ENCODE assay signal across 15 cellular contexts in the genomic region with DNA sequence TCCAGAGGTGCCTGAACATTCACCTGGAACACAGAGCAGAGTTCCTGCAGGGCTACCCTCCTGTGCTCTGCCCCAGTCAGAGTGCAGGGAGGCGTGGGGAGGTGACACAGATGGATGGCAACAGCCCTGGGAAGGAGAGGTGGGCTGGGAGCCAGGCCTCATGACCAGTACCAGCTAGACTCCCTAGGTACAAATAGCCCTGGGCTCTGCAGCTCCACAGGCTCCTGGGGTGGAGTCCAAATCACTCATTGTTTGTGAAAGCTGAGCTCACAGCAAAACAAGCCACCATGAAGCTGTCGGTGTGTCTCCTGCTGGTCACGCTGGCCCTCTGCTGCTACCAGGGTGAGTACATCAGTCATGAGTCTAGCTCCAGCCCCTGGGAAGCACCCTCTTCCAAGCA. TPM values are rescaled to one million over a fixed set of nuclear protein-coding genes. Genes with fewer than 3 reads are reported as not detected.
DNase-seq lines count a peak whose midpoint lies in the region; ATAC-seq and TF ChIP-seq lines count a peak whose summit lies in the region.
"Had no signal": no experiment of that assay in that cellular context is flagged by ENCODE, and none has a peak within 500 bp of the region (broad histone marks: within the 10 kb centered on the region; RNA-seq: fewer than 3 reads in every experiment).

A gene with protein sequence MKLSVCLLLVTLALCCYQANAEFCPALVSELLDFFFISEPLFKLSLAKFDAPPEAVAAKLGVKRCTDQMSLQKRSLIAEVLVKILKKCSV (plus strand): TSS at position 219 of the 400 bp plus-strand sequence. CDS start 69 bp downstream, at position 288.

- no peaks in the 10 kb centered on the region for H3K36me3 ChIP-seq in NT2/D1 (ENCODE audit: insufficient read depth, insufficient read length, low read length)
- no peaks in the 10 kb centered on the region for H3K36me3 ChIP-seq in heart left ventricle

- no peak within 1 kb of the TSS for H3K27ac Mint-ChIP-seq in CD14-positive monocyte
- H3K27ac Mint-ChIP-seq: brain, mesothelial cell of epicardium had no signal

- H3K9me3 ChIP-seq in NT2/D1 (ENCODE audit: insufficient read depth, low read length): no peaks in the 10 kb centered on the region
- H3K9me3 ChIP-seq in heart left ventricle: no peaks in the 10 kb centered on the region

- ATAC-seq in Right ventricle myocardium inferior (peak; percentile 97), heart left ventricle (peak; percentile 91 to 97 (median 95)), GM21390 (IDR thresholded peaks at IDR 0.05; ENCODE audit: unreplicated experiment) (no peak)

- H3K27me3 ChIP-seq in NT2/D1 (ENCODE audit: insufficient read depth, insufficient read length) (no peaks in the 10 kb centered on the region), heart left ventricle (peaks cover 0 to 16% (median 0%) of the 10 kb centered on the region in 9 donors)

- WGBS in heart left ventricle, 4 donors: 9 to 17% (median 15%) methylated on average over 1 to 3 of the region's 3 CpGs

- H3K9me3 Mint-ChIP-seq in CD14-positive monocyte: peaks cover 0 to 2% (median 0%) of the 10 kb centered on the region in 7 donors
- H3K9me3 Mint-ChIP-seq: mesothelial cell of epicardium had no signal

- no peak within 1 kb of the TSS for H3K9ac ChIP-seq in NT2/D1 (ENCODE audit: insufficient read length, low read depth)

- no peak for TF ChIP-seq CTCF in heart left ventricle (IDR thresholded peaks at IDR 0.05)
- TF ChIP-seq CTCF in CD14-positive monocyte (IDR thresholded peaks at IDR 0.05): no peak

- H3K4me3 Mint-ChIP-seq in CD14-positive monocyte: no peak within 1 kb of the TSS
- H3K4me3 Mint-ChIP-seq: brain, mesothelial cell of epicardium had no signal

- no peaks in the 10 kb centered on the region for H3K36me3 Mint-ChIP-seq in CD14-positive monocyte
- H3K36me3 Mint-ChIP-seq: brain, mesothelial cell of epicardium had no signal

- intact Hi-C loops in Right ventricle myocardium inferior (cut with DNase I): no loop called here
- intact Hi-C loops in cardiac septum (cut with DNase I): no loop called here
- intact Hi-C loops in heart left ventricle (cut with DNase I): no loop called here
- intact Hi-C loops in CD14-positive monocyte (cut with micrococcal nuclease): no loop called here

- H3K4me3 ChIP-seq in NT2/D1 (ENCODE audit: insufficient read length, low read depth) (no peak within 1 kb of the TSS), heart left ventricle (no peak within 1 kb of the TSS)

- TF ChIP-seq POLR2A in heart left ventricle (IDR thresholded peaks at IDR 0.05) (no peak), erythroblast (IDR thresholded peaks at IDR 0.05; ENCODE audit: low read length) (no peak)

- DNase-seq in Right ventricle myocardium inferior (ENCODE audit: missing footprints): peak; percentile 80
- DNase-seq in cardiac septum (ENCODE audit: low spot score): no peak
- DNase-seq in NT2/D1 (ENCODE audit: low read depth, low spot score): peak; percentile 15
- peak; percentile 27 to 85 (median 55) for DNase-seq in heart left ventricle
- DNase-seq in erythroblast (lab: John Stamatoyannopoulos, UW): no peak
- no peak for DNase-seq in NCI-H187 (lab: John Stamatoyannopoulos, UW)
- no peak for DNase-seq in CD14-positive monocyte (ENCODE audit: low spot score)
- DNase-seq: activated CD8-positive, alpha-beta memory T cell treated with anti-CD3 and anti-CD28 coated beads, Interleukin-2, amount 50 U/mL, for 4 hours; foreskin fibroblast; NCI-H1048; small intestine had no signal

- H3K27ac ChIP-seq in heart left ventricle: no peak within 1 kb of the TSS

- no peaks in the 10 kb centered on the region for H3K4me1 Mint-ChIP-seq in CD14-positive monocyte
- H3K4me1 Mint-ChIP-seq: brain, mesothelial cell of epicardium had no signal

- H3K27me3 Mint-ChIP-seq in CD14-positive monocyte (ENCODE audit: low read depth in 3 of 3): peaks cover 6 to 15% (median 13%) of the 10 kb centered on the region in 3 donors

- peaks cover 5% of the 10 kb centered on the region for H3K4me1 ChIP-seq in NT2/D1 (ENCODE audit: insufficient read depth, insufficient read length)
- H3K4me1 ChIP-seq in heart left ventricle: peaks cover 0 to 10% (median 0%) of the 10 kb centered on the region in 12 donors

RNA-seq across cellular contexts. Expression of the gene that starts here (rescaled TPM):
- 4.0 TPM for total RNA-seq in Right ventricle myocardium inferior
- not detected for total RNA-seq in cardiac septum
- total RNA-seq in heart left ventricle: 1 to 10 TPM in 4 of 9 donors, under 1 TPM in 1, not detected in 4; 0.67 to 3.8 (median 1.5) TPM
- polyA plus RNA-seq in heart left ventricle: 1 to 10 TPM in 1 of 2 donors, under 1 TPM in 1; 0.36 to 3.1 TPM
- polyA plus RNA-seq in CD14-positive monocyte: not detected
- total RNA-seq: mesothelial cell of epicardium; T-helper 1 cell treated with Interleukin-12 subunit alpha and Interleukin-12 subunit beta and Interleukin-4 antibody, amounts not matched to agents 30 ng/mL and 1 ng/mL, for 36 hours had no signal

Comparison
In these comparisons a context has a peak if more than half of its experiments do, and no peak if none do; other contexts are left out.
1. DNase-seq: peak in Right ventricle myocardium inferior (single experiment), NT2/D1 (single experiment) and heart left ventricle (5 of 5); none in cardiac septum (single experiment), erythroblast (0 of 2), NCI-H187 (0 of 2) and CD14-positive monocyte (single experiment).